In the genomic region with DNA sequence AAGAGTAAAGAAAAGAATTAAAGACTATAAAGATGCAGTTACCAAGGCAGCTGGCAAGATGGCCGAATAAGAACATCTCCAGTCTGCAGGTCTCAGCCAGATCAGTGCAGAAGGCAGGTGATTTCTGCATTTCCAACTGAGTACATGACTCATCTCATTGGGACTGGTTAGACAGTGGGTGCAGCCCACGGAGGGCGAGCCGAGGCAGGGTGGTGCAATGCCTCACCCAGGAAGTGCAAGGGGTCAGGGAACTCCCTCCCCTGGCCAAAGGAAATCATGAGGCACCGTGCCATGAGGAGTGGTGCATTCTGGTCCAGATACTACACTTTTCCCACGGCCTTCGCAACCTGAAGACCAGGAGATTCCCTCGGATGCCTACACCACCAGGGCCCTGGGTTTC, we compare ENCODE assay signal across 17 cellular contexts. TPM values are rescaled to one million over a fixed set of nuclear protein-coding genes. Genes with fewer than 3 reads are reported as not detected.
DNase-seq lines count a peak whose midpoint lies in the region; ATAC-seq and TF ChIP-seq lines count a peak whose summit lies in the region.
"Had no signal": no experiment of that assay in that cellular context is flagged by ENCODE, and none has a peak within 500 bp of the region (broad histone marks: within the 10 kb centered on the region; RNA-seq: fewer than 3 reads in every experiment).

No MANE protein-coding gene starts in this region.

- H3K79me2 ChIP-seq in PC-9 (ENCODE audit: low read depth) = no peaks in the 10 kb centered on the region

- H3K4me3 Mint-ChIP-seq in activated naive CD8-positive, alpha-beta T cell treated with anti-CD3 and anti-CD28 coated beads, Interleukin-2, amount 50 U/mL, for 24 hours = no peak overlapping the region
- H3K4me3 Mint-ChIP-seq in activated naive CD8-positive, alpha-beta T cell treated with anti-CD3 and anti-CD28 coated beads for 36 hours = no peak overlapping the region
- H3K4me3 Mint-ChIP-seq in stimulated activated naive CD8-positive, alpha-beta T cell treated with anti-CD3 and anti-CD28 coated beads, Interleukin-15, amount 100 ng/mL, for 72 hours = no peak overlapping the region
- H3K4me3 Mint-ChIP-seq: endodermal cell had no signal

- H3K4me2 ChIP-seq in PC-9 = no peak overlapping the region

- POLR2A ChIA-PET in PC-9 (lab: Charles Lee; ENCODE audit: unreplicated experiment) (interaction anchor here (0.5 kb wide), 1 partner anchor 327 kb away, joined by 3 read pairs; no protein-coding TSS in a partner anchor), HEK293T (lab: Yijun Ruan, JAX) (no interaction called here)

- H3K36me3 Mint-ChIP-seq in activated naive CD8-positive, alpha-beta T cell treated with anti-CD3 and anti-CD28 coated beads, Interleukin-2, amount 50 U/mL, for 24 hours (ENCODE audit: low read depth) = peaks cover 5% of the 10 kb centered on the region
- H3K36me3 Mint-ChIP-seq in activated naive CD8-positive, alpha-beta T cell treated with anti-CD3 and anti-CD28 coated beads for 36 hours = peaks cover 13% of the 10 kb centered on the region

- peak; percentile 6 for DNase-seq in activated naive CD8-positive, alpha-beta T cell treated with anti-CD3 and anti-CD28 coated beads, Interleukin-2, amount 50 U/mL, for 24 hours
- DNase-seq in activated naive CD8-positive, alpha-beta T cell treated with anti-CD3 and anti-CD28 coated beads for 36 hours = no peak
- DNase-seq in PC-9 (peak; percentile 29 to 66), HEK293T (ENCODE audit: extremely low spot score) (no peak)
- peak in 1 of 2 donors; percentile 12 for DNase-seq in stimulated activated naive CD8-positive, alpha-beta T cell treated with anti-CD3 and anti-CD28 coated beads, Interleukin-15, amount 100 ng/mL, for 72 hours
- DNase-seq: activated CD8-positive, alpha-beta memory T cell treated with anti-CD3 and anti-CD28 coated beads for 24 hours; endodermal cell; NCI-H1092; NCI-H2081 treated with DMSO at 0.1 percent for 48 hours; NCI-H524 treated with DMSO at 0.1 percent for 48 hours; stimulated activated CD4-positive, alpha-beta T cell treated with anti-CD3 and anti-CD28 coated beads, Interleukin-4, amount 100 ng/mL, for 24 hours; testis had no signal

- intact Hi-C loops in PC-9 (cut with micrococcal nuclease; ENCODE audit: unreplicated experiment) = no loop called here

- CTCF ChIA-PET in PC-9 (lab: Charles Lee) (no interaction called here), HEK293T (lab: Yijun Ruan, JAX) (no interaction called here)

- no peak for TF ChIP-seq CTCF in PC-9 (conservative IDR thresholded peaks at IDR 0.05)

- 0 out of 2 replicates have a peak overlapping the region, but pooled peaks have one; percentile 37 for H3K27ac ChIP-seq in PC-9
- H3K27ac ChIP-seq in esophagus (ENCODE audit: low read depth in 2 of 2, low read length in 1 of 2) = peak overlapping the region; percentile 18 to 21
- H3K27ac ChIP-seq: left lung, testis had no signal

- H4K20me1 ChIP-seq in PC-9 (ENCODE audit: insufficient read depth) = no peaks in the 10 kb centered on the region

- no peaks in the 10 kb centered on the region for H3K9me2 ChIP-seq in PC-9 (ENCODE audit: insufficient read depth)

- H3K9me3 ChIP-seq in PC-9 (ENCODE audit: insufficient read depth, low read depth) (no peaks in the 10 kb centered on the region), esophagus (ENCODE audit: control insufficient read depth in 2 of 2, insufficient read depth in 1 of 2, low read depth in 1 of 2, low read length in 1 of 2) (no peaks in the 10 kb centered on the region)
- H3K9me3 ChIP-seq: left lung, testis had no signal

- no peak overlapping the region for H2AFZ ChIP-seq in PC-9

- H3K27ac Mint-ChIP-seq in activated naive CD8-positive, alpha-beta T cell treated with anti-CD3 and anti-CD28 coated beads, Interleukin-2, amount 50 U/mL, for 24 hours = no peak overlapping the region
- H3K27ac Mint-ChIP-seq in activated naive CD8-positive, alpha-beta T cell treated with anti-CD3 and anti-CD28 coated beads for 36 hours = no peak overlapping the region
- H3K27ac Mint-ChIP-seq in stimulated activated naive CD8-positive, alpha-beta T cell treated with anti-CD3 and anti-CD28 coated beads, Interleukin-15, amount 100 ng/mL, for 72 hours = no peak overlapping the region
- H3K27ac Mint-ChIP-seq: activated T-helper 2 cell treated with anti-CD3 and anti-CD28 coated beads, Interferon-gamma antibody, Interleukin-2, Interleukin-4, amounts not matched to agents 10 μg/mL and 5 μg/mL and 100 μg/mL, durations not matched to agents 14 hours and 24 hours and 36 hours; endodermal cell had no signal

- no peak overlapping the region for H3K4me3 ChIP-seq in PC-9
- no peak overlapping the region for H3K4me3 ChIP-seq in esophagus (ENCODE audit: low read depth in 1 of 2, low read length in 2 of 2)
- H3K4me3 ChIP-seq: left lung, testis had no signal

- no peaks in the 10 kb centered on the region for H3F3A ChIP-seq in PC-9 (ENCODE audit: insufficient read depth, low read depth)

- H3K4me1 ChIP-seq in PC-9 (replicated peaks; ENCODE audit: insufficient read depth) = peaks cover 9% of the 10 kb centered on the region; the same call in 1 of the 2 replicates
- H3K4me1 ChIP-seq in esophagus (ENCODE audit: control insufficient read depth in 2 of 2, insufficient read depth in 2 of 2, low read length in 1 of 2) = no peaks in the 10 kb centered on the region
- H3K4me1 ChIP-seq: left lung, testis had no signal

- peak; percentile 33 for ATAC-seq in activated naive CD8-positive, alpha-beta T cell treated with anti-CD3 and anti-CD28 coated beads, Interleukin-2, amount 50 U/mL, for 24 hours
- ATAC-seq in stimulated activated naive CD8-positive, alpha-beta T cell treated with anti-CD3 and anti-CD28 coated beads, Interleukin-15, amount 100 ng/mL, for 72 hours = peak; percentile 33
- ATAC-seq in GM19023 (IDR thresholded peaks at IDR 0.05; ENCODE audit: unreplicated experiment) = no peak
- ATAC-seq in GM19324 (IDR thresholded peaks at IDR 0.05; ENCODE audit: low FRiP score, unreplicated experiment) = no peak
- ATAC-seq: left lung had no signal

- BruUV-seq in PC-9 (replicated peaks; lab: Mats Ljungman, UMichigan) = no TSS peak

- 64 to 67% methylated on average over 8 of the region's 8 CpGs for WGBS in esophagus, 2 donors

- no peaks in the 10 kb centered on the region for H3K4me1 Mint-ChIP-seq in activated naive CD8-positive, alpha-beta T cell treated with anti-CD3 and anti-CD28 coated beads, Interleukin-2, amount 50 U/mL, for 24 hours
- H3K4me1 Mint-ChIP-seq in activated naive CD8-positive, alpha-beta T cell treated with anti-CD3 and anti-CD28 coated beads for 36 hours = peaks cover 3% of the 10 kb centered on the region
- peaks cover 12% of the 10 kb centered on the region for H3K4me1 Mint-ChIP-seq in stimulated activated naive CD8-positive, alpha-beta T cell treated with anti-CD3 and anti-CD28 coated beads, Interleukin-15, amount 100 ng/mL, for 72 hours
- H3K4me1 Mint-ChIP-seq: endodermal cell had no signal

- no peaks in the 10 kb centered on the region for H3K27me3 Mint-ChIP-seq in activated naive CD8-positive, alpha-beta T cell treated with anti-CD3 and anti-CD28 coated beads, Interleukin-2, amount 50 U/mL, for 24 hours
- H3K27me3 Mint-ChIP-seq in activated naive CD8-positive, alpha-beta T cell treated with anti-CD3 and anti-CD28 coated beads for 36 hours = no peaks in the 10 kb centered on the region
- no peaks in the 10 kb centered on the region for H3K27me3 Mint-ChIP-seq in stimulated activated naive CD8-positive, alpha-beta T cell treated with anti-CD3 and anti-CD28 coated beads, Interleukin-15, amount 100 ng/mL, for 72 hours

- H3K27me3 ChIP-seq in PC-9 (ENCODE audit: insufficient read depth, low read depth) (no peaks in the 10 kb centered on the region), esophagus (ENCODE audit: control insufficient read depth in 1 of 2, insufficient read depth in 2 of 2, low read length in 2 of 2) (no peaks in the 10 kb centered on the region)
- H3K27me3 ChIP-seq: left lung, testis had no signal

- H3K9me3 Mint-ChIP-seq in activated naive CD8-positive, alpha-beta T cell treated with anti-CD3 and anti-CD28 coated beads, Interleukin-2, amount 50 U/mL, for 24 hours = no peaks in the 10 kb centered on the region
- H3K9me3 Mint-ChIP-seq in activated naive CD8-positive, alpha-beta T cell treated with anti-CD3 and anti-CD28 coated beads for 36 hours = peaks cover 1% of the 10 kb centered on the region
- no peaks in the 10 kb centered on the region for H3K9me3 Mint-ChIP-seq in stimulated activated naive CD8-positive, alpha-beta T cell treated with anti-CD3 and anti-CD28 coated beads, Interleukin-15, amount 100 ng/mL, for 72 hours

- H3K36me3 ChIP-seq in PC-9 (ENCODE audit: low read depth) (no peaks in the 10 kb centered on the region), esophagus (ENCODE audit: control insufficient read depth in 2 of 2, insufficient read depth in 2 of 2, low read length in 1 of 2) (no peaks in the 10 kb centered on the region)
- H3K36me3 ChIP-seq: left lung had no signal

TF ChIP-seq in HEK293T, 16 proteins besides CTCF, POLR2A, EP300 and RAD21:
- TF ChIP-seq, protein P1, sequence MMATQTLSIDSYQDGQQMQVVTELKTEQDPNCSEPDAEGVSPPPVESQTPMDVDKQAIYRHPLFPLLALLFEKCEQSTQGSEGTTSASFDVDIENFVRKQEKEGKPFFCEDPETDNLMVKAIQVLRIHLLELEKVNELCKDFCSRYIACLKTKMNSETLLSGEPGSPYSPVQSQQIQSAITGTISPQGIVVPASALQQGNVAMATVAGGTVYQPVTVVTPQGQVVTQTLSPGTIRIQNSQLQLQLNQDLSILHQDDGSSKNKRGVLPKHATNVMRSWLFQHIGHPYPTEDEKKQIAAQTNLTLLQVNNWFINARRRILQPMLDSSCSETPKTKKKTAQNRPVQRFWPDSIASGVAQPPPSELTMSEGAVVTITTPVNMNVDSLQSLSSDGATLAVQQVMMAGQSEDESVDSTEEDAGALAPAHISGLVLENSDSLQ (IDR thresholded peaks at IDR 0.05) = no peak
- TF ChIP-seq ARNT (IDR thresholded peaks at IDR 0.05) = no peak
- no peak for TF ChIP-seq HDGF (IDR thresholded peaks at IDR 0.05; ENCODE audit: borderline replicate concordance)
- no peak for TF ChIP-seq SUZ12 (IDR thresholded peaks at IDR 0.05)
- TF ChIP-seq FOXA1 (IDR thresholded peaks at IDR 0.05) = no peak
- TF ChIP-seq FOXM1 (IDR thresholded peaks at IDR 0.05; ENCODE audit: borderline replicate concordance) = no peak
- no peak for TF ChIP-seq CTBP1 (IDR thresholded peaks at IDR 0.05; ENCODE audit: borderline replicate concordance)
- TF ChIP-seq L3MBTL2 (conservative IDR thresholded peaks at IDR 0.05) = no peak
- no peak for TF ChIP-seq TARDBP (IDR thresholded peaks at IDR 0.05)
- no peak for TF ChIP-seq FOXK2 (IDR thresholded peaks at IDR 0.05)
- TF ChIP-seq ZNF384 (IDR thresholded peaks at IDR 0.05) = no peak
- TF ChIP-seq LEF1 (IDR thresholded peaks at IDR 0.05; ENCODE audit: borderline replicate concordance) = no peak
- TF ChIP-seq ELF4 (IDR thresholded peaks at IDR 0.05) = no peak
- TF ChIP-seq BHLHE40 (IDR thresholded peaks at IDR 0.05; ENCODE audit: borderline replicate concordance) = no peak
- no peak for TF ChIP-seq SP1 (IDR thresholded peaks at IDR 0.05)
- no peak for TF ChIP-seq NFRKB (IDR thresholded peaks at IDR 0.05)

RNA-seq across cellular contexts. Expression of a gene that starts 20.5 kb away (rescaled TPM):
- total RNA-seq in activated naive CD8-positive, alpha-beta T cell treated with anti-CD3 and anti-CD28 coated beads for 36 hours = 1 to 10 TPM; 6.0 TPM
- total RNA-seq in PC-9 (2021) = 14.1 and 20.1 TPM in 2 replicates
- 1 to 10 TPM; 2.8 to 4.1 TPM for polyA plus RNA-seq in esophagus

Comparison
In these comparisons a context has a peak if more than half of its experiments do, and no peak if none do; other contexts are left out.
1. DNase-seq: peak in activated naive CD8-positive, alpha-beta T cell treated with anti-CD3 and anti-CD28 coated beads, Interleukin-2, amount 50 U/mL, for 24 hours (single experiment) and PC-9 (2 of 2); none in activated naive CD8-positive, alpha-beta T cell treated with anti-CD3 and anti-CD28 coated beads for 36 hours (single experiment) and HEK293T (single experiment).
2. ATAC-seq: peak in activated naive CD8-positive, alpha-beta T cell treated with anti-CD3 and anti-CD28 coated beads, Interleukin-2, amount 50 U/mL, for 24 hours (single experiment) and stimulated activated naive CD8-positive, alpha-beta T cell treated with anti-CD3 and anti-CD28 coated beads, Interleukin-15, amount 100 ng/mL, for 72 hours (single experiment); none in GM19023 (single experiment) and GM19324 (single experiment).